ENCODE assay signal across 1 cellular context in genomic region chr2:238651306-238652052, GRCh38.
TF ChIP-seq lines count a peak whose summit lies in the region.

No MANE protein-coding gene starts in this region.

TF ChIP-seq in K562, 482 proteins besides CTCF, POLR2A, EP300 and RAD21 (continued from another document):
- TF ChIP-seq, protein P1, sequence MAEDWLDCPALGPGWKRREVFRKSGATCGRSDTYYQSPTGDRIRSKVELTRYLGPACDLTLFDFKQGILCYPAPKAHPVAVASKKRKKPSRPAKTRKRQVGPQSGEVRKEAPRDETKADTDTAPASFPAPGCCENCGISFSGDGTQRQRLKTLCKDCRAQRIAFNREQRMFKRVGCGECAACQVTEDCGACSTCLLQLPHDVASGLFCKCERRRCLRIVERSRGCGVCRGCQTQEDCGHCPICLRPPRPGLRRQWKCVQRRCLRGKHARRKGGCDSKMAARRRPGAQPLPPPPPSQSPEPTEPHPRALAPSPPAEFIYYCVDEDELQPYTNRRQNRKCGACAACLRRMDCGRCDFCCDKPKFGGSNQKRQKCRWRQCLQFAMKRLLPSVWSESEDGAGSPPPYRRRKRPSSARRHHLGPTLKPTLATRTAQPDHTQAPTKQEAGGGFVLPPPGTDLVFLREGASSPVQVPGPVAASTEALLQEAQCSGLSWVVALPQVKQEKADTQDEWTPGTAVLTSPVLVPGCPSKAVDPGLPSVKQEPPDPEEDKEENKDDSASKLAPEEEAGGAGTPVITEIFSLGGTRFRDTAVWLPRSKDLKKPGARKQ (CRISPR knock-in tag; IDR thresholded peaks at IDR 0.05): no peak
- 0 out of 2 replicates have a peak, but pooled peaks have one; percentile 20 for TF ChIP-seq ZNF766 (CRISPR knock-in tag; conservative IDR thresholded peaks at IDR 0.05)
TF ChIP-seq in K562: peak in this region for 1.
